10 cellular contexts compared by ENCODE assay signal in genomic region chr6:157814883-157815282, GRCh38. TPM values are rescaled to one million over a fixed set of nuclear protein-coding genes. Genes with fewer than 3 reads are reported as not detected.
DNase-seq lines count a peak whose midpoint lies in the region; ATAC-seq and TF ChIP-seq lines count a peak whose summit lies in the region.
"Had no signal": no experiment of that assay in that cellular context is flagged by ENCODE, and none has a peak within 500 bp of the region (broad histone marks: within the 10 kb centered on the region; RNA-seq: fewer than 3 reads in every experiment).

No MANE protein-coding gene starts in this region.

- no peaks in the 10 kb centered on the region for H3K36me3 ChIP-seq in MM.1S (replicated peaks; ENCODE audit: insufficient read depth, low read length)
- no peaks in the 10 kb centered on the region for H3K36me3 ChIP-seq in naive thymus-derived CD4-positive, alpha-beta T cell (ENCODE audit: control insufficient read depth in 2 of 3, insufficient read depth in 3 of 3, low read length in 3 of 3)

- H3F3A ChIP-seq in MM.1S (ENCODE audit: insufficient read depth, low read length) = peaks cover 13% of the 10 kb centered on the region; the same call in 1 of the 2 replicates

- H3K9me3 ChIP-seq in MM.1S (replicated peaks; ENCODE audit: insufficient read depth, low read length) = no peaks in the 10 kb centered on the region
- no peaks in the 10 kb centered on the region for H3K9me3 ChIP-seq in naive thymus-derived CD4-positive, alpha-beta T cell (ENCODE audit: control insufficient read depth in 2 of 3, low read length in 3 of 3)

- H3K9me3 Mint-ChIP-seq in naive thymus-derived CD4-positive, alpha-beta T cell = peaks cover 0 to 9% (median 0%) of the 10 kb centered on the region in 11 donors
- peaks cover 22% of the 10 kb centered on the region for H3K9me3 Mint-ChIP-seq in WTC11

- TF ChIP-seq CTCF in MM.1S (IDR thresholded peaks at IDR 0.05; ENCODE audit: low read length) (no peak), WTC11 (IDR thresholded peaks at IDR 0.05) (no peak)

- no peak overlapping the region for H2AFZ ChIP-seq in MM.1S (ENCODE audit: low read length)

- H3K27ac Mint-ChIP-seq in naive thymus-derived CD4-positive, alpha-beta T cell = peak overlapping the region; percentile 47 to 96 (median 90)
- H3K27ac Mint-ChIP-seq in WTC11 = no peak overlapping the region

- H3K27me3 ChIP-seq in MM.1S (replicated peaks; ENCODE audit: insufficient read depth, low read length) = peaks cover 79% of the 10 kb centered on the region
- no peaks in the 10 kb centered on the region for H3K27me3 ChIP-seq in naive thymus-derived CD4-positive, alpha-beta T cell (ENCODE audit: control insufficient read depth in 2 of 2, insufficient read depth in 2 of 2, low read length in 2 of 2)

- H3K79me2 ChIP-seq in MM.1S (ENCODE audit: low read length) = no peaks in the 10 kb centered on the region

- no peak overlapping the region for H3K9ac ChIP-seq in MM.1S (ENCODE audit: low read length)

- H3K4me3 Mint-ChIP-seq in naive thymus-derived CD4-positive, alpha-beta T cell = peak overlapping the region; percentile 8 to 78 (median 66)
- H3K4me3 Mint-ChIP-seq in WTC11 = no peak overlapping the region

- peaks cover 0 to 5% (median 0%) of the 10 kb centered on the region in 5 donors for H3K36me3 Mint-ChIP-seq in naive thymus-derived CD4-positive, alpha-beta T cell
- H3K36me3 Mint-ChIP-seq in WTC11 = peaks cover 7% of the 10 kb centered on the region; the same call in 1 of the 2 replicates

- POLR2A ChIA-PET in naive thymus-derived CD4-positive, alpha-beta T cell (lab: Charles Lee) = interaction anchor here (0.9 to 1.4 kb wide), 2 partner anchors 51 to 54 kb away, joined by 4 to 6 read pairs; no protein-coding TSS in a partner anchor
- POLR2A ChIA-PET in WTC11 (lab: Charles Lee) = interaction anchor here (0.7 kb wide), 1 partner anchor 9 kb away, joined by 3 read pairs; no protein-coding TSS in a partner anchor

- no peak overlapping the region for H3K27ac ChIP-seq in MM.1S (ENCODE audit: low read length)
- H3K27ac ChIP-seq in naive thymus-derived CD4-positive, alpha-beta T cell (ENCODE audit: low read depth, low read length) = peak overlapping the region; percentile 54
- H3K27ac ChIP-seq: RWPE1 had no signal

- ATAC-seq in GM18499 (IDR thresholded peaks at IDR 0.05; ENCODE audit: insufficient read depth, unreplicated experiment) = peak; percentile 71
- ATAC-seq in GM21576 (IDR thresholded peaks at IDR 0.05; ENCODE audit: unreplicated experiment) = peak; percentile 77
- peak; percentile 85 for ATAC-seq in naive thymus-derived CD4-positive, alpha-beta T cell
- no peak for ATAC-seq in WTC11

- intact Hi-C loops in naive thymus-derived CD4-positive, alpha-beta T cell (cut with micrococcal nuclease) = loop anchor here in 1 of 2 donors (1.0 to 2.0 kb wide), 4 partner anchors 7 to 58 kb away; no protein-coding TSS in a partner anchor

- H3K4me1 ChIP-seq in MM.1S (ENCODE audit: low read length) = peaks cover 13% of the 10 kb centered on the region
- peaks cover 0 to 41% of the 10 kb centered on the region in 2 donors for H3K4me1 ChIP-seq in naive thymus-derived CD4-positive, alpha-beta T cell (ENCODE audit: control insufficient read depth in 2 of 2, insufficient read depth in 2 of 2, low read length in 2 of 2)

- H3K9me2 ChIP-seq in MM.1S (replicated peaks; ENCODE audit: insufficient read depth, low read length) = no peaks in the 10 kb centered on the region

- H3K4me2 ChIP-seq in MM.1S (ENCODE audit: low read depth, low read length) = no peak overlapping the region; the same call in 1 of the 2 replicates

- peaks cover 22 to 85% (median 76%) of the 10 kb centered on the region in 7 donors for H3K4me1 Mint-ChIP-seq in naive thymus-derived CD4-positive, alpha-beta T cell
- peaks cover 7% of the 10 kb centered on the region for H3K4me1 Mint-ChIP-seq in WTC11

- 0 out of 2 replicates have a peak, but pooled peaks cover 5% of the 10 kb centered on the region for H4K20me1 ChIP-seq in MM.1S (ENCODE audit: insufficient read depth, low read length)

- peak; percentile 68 for DNase-seq in MM.1S
- peak in 7 of 9 donors; percentile 48 to 77 (median 70) for DNase-seq in naive thymus-derived CD4-positive, alpha-beta T cell
- DNase-seq in NCI-H1694 (lab: John Stamatoyannopoulos, UW) = no peak
- DNase-seq in WTC11 (ENCODE audit: low spot score) = no peak
- DNase-seq in activated effector memory CD4-positive, alpha-beta T cell treated with anti-CD3 and anti-CD28 coated beads, Interleukin-2, amount 50 U/mL, for 16 hours = no peak
- DNase-seq in NCI-H524 (lab: John Stamatoyannopoulos, UW) = no peak
- DNase-seq: occipital lobe had no signal

- H3K27me3 Mint-ChIP-seq in naive thymus-derived CD4-positive, alpha-beta T cell = peaks cover 0 to 52% (median 0%) of the 10 kb centered on the region in 5 donors
- no peaks in the 10 kb centered on the region for H3K27me3 Mint-ChIP-seq in WTC11 (ENCODE audit: low read depth)

- CTCF ChIA-PET in naive thymus-derived CD4-positive, alpha-beta T cell (lab: Charles Lee) = interaction anchor here (0.6 to 1.6 kb wide), 2 partner anchors 58 to 183 kb away, joined by 3 to 8 read pairs; no protein-coding TSS in a partner anchor
- CTCF ChIA-PET in WTC11 (lab: Charles Lee) = no interaction called here

- no peak overlapping the region for H3K4me3 ChIP-seq in MM.1S (ENCODE audit: low read length)
- H3K4me3 ChIP-seq in naive thymus-derived CD4-positive, alpha-beta T cell (ENCODE audit: low read length) = no peak overlapping the region

TF ChIP-seq in WTC11, 78 proteins besides CTCF, POLR2A, EP300 and RAD21 (continues in another document):
- TF ChIP-seq ZNF263 (CRISPR knock-in tag; IDR thresholded peaks at IDR 0.05; ENCODE audit: low read depth) (no peak), ZNF219 (CRISPR knock-in tag; IDR thresholded peaks at IDR 0.05; ENCODE audit: borderline replicate concordance) (no peak), ZNF671 (CRISPR knock-in tag; IDR thresholded peaks at IDR 0.05) (no peak), ZMAT4 (CRISPR knock-in tag; IDR thresholded peaks at IDR 0.05) (no peak), ESRRA (CRISPR knock-in tag; IDR thresholded peaks at IDR 0.05; ENCODE audit: borderline replicate concordance) (no peak), ZNF281 (CRISPR knock-in tag; IDR thresholded peaks at IDR 0.05) (no peak), HMGXB4 (CRISPR knock-in tag; IDR thresholded peaks at IDR 0.05) (no peak), FOXK1 (CRISPR knock-in tag; IDR thresholded peaks at IDR 0.05) (no peak), GTF2I (CRISPR knock-in tag; conservative IDR thresholded peaks at IDR 0.05) (no peak), ZNF317 (CRISPR knock-in tag; IDR thresholded peaks at IDR 0.05; ENCODE audit: borderline replicate concordance, low read depth) (no peak), NR1H2 (CRISPR knock-in tag; IDR thresholded peaks at IDR 0.05) (no peak), TEAD4 (CRISPR knock-in tag; IDR thresholded peaks at IDR 0.05) (no peak), SMAD4 (CRISPR knock-in tag; IDR thresholded peaks at IDR 0.05) (no peak), PRRX2 (CRISPR knock-in tag; IDR thresholded peaks at IDR 0.05) (no peak)

RNA-seq across cellular contexts. Expression of gene SNX9, which starts 8.2 kb away (rescaled TPM):
- total RNA-seq in naive thymus-derived CD4-positive, alpha-beta T cell = 10 to 100 TPM; 13.4 to 39.2 (median 36.4) TPM
- polyA plus RNA-seq in naive thymus-derived CD4-positive, alpha-beta T cell = 10 to 100 TPM; 23.8 to 51.5 TPM
- 28.0 to 35.0 TPM (median 29.1 TPM) in 3 replicates for total RNA-seq in WTC11 (2021)

Comparison
In these comparisons a context has a peak if more than half of its experiments do, and no peak if none do; other contexts are left out.
1. DNase-seq: peak in MM.1S (single experiment) and naive thymus-derived CD4-positive, alpha-beta T cell (7 of 9); none in NCI-H1694 (single experiment), WTC11 (single experiment), activated effector memory CD4-positive, alpha-beta T cell treated with anti-CD3 and anti-CD28 coated beads, Interleukin-2, amount 50 U/mL, for 16 hours (single experiment) and NCI-H524 (0 of 2).